ENCODE assay signal across 16 cellular contexts in the genomic region with DNA sequence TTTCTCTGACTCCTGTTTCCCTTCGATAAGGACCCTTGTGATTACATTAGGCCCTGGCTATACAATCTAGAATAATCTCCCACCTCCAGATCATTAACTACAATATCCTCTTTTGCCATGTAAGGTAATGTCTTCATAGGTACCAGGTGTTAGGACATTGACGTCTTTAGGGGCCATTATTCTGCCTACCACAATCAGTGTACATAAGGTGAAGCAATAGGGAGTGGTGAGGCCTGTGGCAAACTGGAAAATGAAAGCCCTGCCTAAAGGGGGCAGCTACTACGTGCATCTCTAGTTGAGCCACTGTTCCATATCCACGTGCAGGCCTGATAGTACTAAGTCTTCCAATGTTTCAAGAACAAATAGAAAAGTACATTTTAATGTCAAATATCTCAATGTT. TPM values are rescaled to one million over a fixed set of nuclear protein-coding genes. Genes with fewer than 3 reads are reported as not detected.
"Had no signal": no experiment of that assay in that cellular context is flagged by ENCODE, and none has a peak within 500 bp of the region (broad histone marks: within the 10 kb centered on the region; RNA-seq: fewer than 3 reads in every experiment).

No MANE protein-coding gene starts in this region.

- H3K4me3 ChIP-seq: breast epithelium, prostate gland, testis had no signal

- H3K27ac Mint-ChIP-seq: naive thymus-derived CD4-positive, alpha-beta T cell had no signal

- ATAC-seq: activated naive CD4-positive, alpha-beta T cell treated with anti-CD3 and anti-CD28 coated beads, Interleukin-2, amount 50 U/mL, for 72 hours; naive thymus-derived CD4-positive, alpha-beta T cell had no signal

- H3K4me1 ChIP-seq: prostate gland had no signal

- DNase-seq: activated CD4-positive, alpha-beta T cell treated with anti-CD3 and anti-CD28 coated beads, Interleukin-2, amount 50 U/mL, for 1 hour; activated CD4-positive, CD25-positive, alpha-beta regulatory T cell; activated effector memory CD4-positive, alpha-beta T cell treated with Interleukin-2 at 50 U/mL for 16 hours; activated T-cell treated with anti-CD3 and anti-CD28 coated beads, Interleukin-2, amount 50 U/mL, for 1 hour; amniotic stem cell; naive thymus-derived CD4-positive, alpha-beta T cell; occipital lobe; SIG-M5; stimulated activated CD4-positive, alpha-beta T cell treated with anti-CD3 and anti-CD28 coated beads, Interleukin-2, amount 100 ng/mL, for 48 hours; stimulated activated naive CD4-positive, alpha-beta T cell treated with Interleukin-2 at 50 U/mL for 16 hours had no signal

- H3K9me3 ChIP-seq: prostate gland, testis had no signal

- H3K36me3 ChIP-seq: breast epithelium, prostate gland had no signal

- H3K4me3 Mint-ChIP-seq: naive thymus-derived CD4-positive, alpha-beta T cell had no signal

- H3K27me3 ChIP-seq: breast epithelium, testis had no signal

- H3K27ac ChIP-seq: testis had no signal

RNA-seq across cellular contexts. Expression of a gene that starts 36.5 kb away (rescaled TPM):
- total RNA-seq: activated CD8-positive, alpha-beta memory T cell treated with anti-CD3 and anti-CD28 coated beads for 36 hours; activated naive CD4-positive, alpha-beta T cell treated with anti-CD3 and anti-CD28 coated beads, Interleukin-2, amount 50 U/mL, for 72 hours; breast epithelium; lower leg skin; naive thymus-derived CD4-positive, alpha-beta T cell had no signal
- polyA plus RNA-seq: naive thymus-derived CD4-positive, alpha-beta T cell had no signal
